ENCODE assay signal across 14 cellular contexts in genomic region chr1:16019580-16020277, GRCh38. TPM values are rescaled to one million over a fixed set of nuclear protein-coding genes. Genes with fewer than 3 reads are reported as not detected.
A peak's percentile ranks its signal among the peaks of the same experiment; 100 is the strongest.
DNase-seq lines count a peak whose midpoint lies in the region; ATAC-seq and TF ChIP-seq lines count a peak whose summit lies in the region.
"Had no signal": no experiment of that assay in that cellular context is flagged by ENCODE, and none has a peak within 500 bp of the region (broad histone marks: within the 10 kb centered on the region; RNA-seq: fewer than 3 reads in every experiment).

No MANE protein-coding gene starts in this region.

- 63 to 68% methylated on average over 8 to 11 of the region's 11 CpGs for WGBS in thyroid gland, 2 donors

- H3K4me3 ChIP-seq in HEK293 (ENCODE audit: low read depth, low read length) (no peak overlapping the region), colonic mucosa (no peak overlapping the region), thyroid gland (replicated peaks in 1 of 3) (no peak overlapping the region)

- H3K9me3 ChIP-seq in HEK293 (ENCODE audit: control insufficient read depth, insufficient read depth, low read depth, low read length) (no peaks in the 10 kb centered on the region), colonic mucosa (no peaks in the 10 kb centered on the region), thyroid gland (no peaks in the 10 kb centered on the region)

- CTCF ChIA-PET in HEK293 (lab: Yijun Ruan, JAX) = interaction anchor here (0.6 to 4.5 kb wide), 7 partner anchors 9 to 56 kb away, joined by 3 to 31 read pairs (median 6); partner anchors contain the start of gene FAM131C

- POLR2A ChIA-PET in HEK293 (lab: Yijun Ruan, JAX) = interaction anchor here (0.6 kb wide), 1 partner anchor 29 kb away, joined by 9 read pairs; no protein-coding TSS in a partner anchor

- DNase-seq in colonic mucosa = no peak
- peak; percentile 48 for DNase-seq in medulla oblongata (ENCODE audit: extremely low spot score)
- DNase-seq in thyroid gland = peak; percentile 67 to 73
- DNase-seq in KG1 (lab: John Stamatoyannopoulos, UW) = no peak
- DNase-seq in NCI-H2196 (lab: John Stamatoyannopoulos, UW; ENCODE audit: unreplicated experiment) = no peak
- no peak for DNase-seq in cerebellar nuclear complex (lab: John Stamatoyannopoulos, UW)
- DNase-seq: activated effector memory CD4-positive, alpha-beta T cell treated with anti-CD3 and anti-CD28 coated beads, Interleukin-2, amount 50 U/mL, for 16 hours; GDM1; Karpas-422; NK-92 treated with Interleukin-12 subunit alpha and Interleukin-12 subunit beta, amount 100 ng/mL, for 24 hours; T-helper 9 cell had no signal

- no peak for ATAC-seq in HG02973 (IDR thresholded peaks at IDR 0.05; ENCODE audit: unreplicated experiment)

- H3K27me3 ChIP-seq in colonic mucosa = no peaks in the 10 kb centered on the region
- H3K27me3 ChIP-seq in thyroid gland = no peaks in the 10 kb centered on the region

- no peak overlapping the region for H3K9ac ChIP-seq in colonic mucosa (ENCODE audit: low read depth in 2 of 2, low read length in 2 of 2)

- H3K4me1 ChIP-seq in HEK293 (ENCODE audit: control insufficient read depth, insufficient read depth, low read length) (no peaks in the 10 kb centered on the region), colonic mucosa (no peaks in the 10 kb centered on the region), thyroid gland (peaks cover 51 to 54% of the 10 kb centered on the region in 2 donors)

- intact Hi-C loops in colonic mucosa (cut with DNase I) (no loop called here), thyroid gland (cut with DNase I) (no loop called here)

- H3K36me3 ChIP-seq in HEK293 (ENCODE audit: control insufficient read depth in 2 of 2, insufficient read depth in 1 of 2, low read length in 2 of 2) (no peaks in the 10 kb centered on the region), colonic mucosa (no peaks in the 10 kb centered on the region), thyroid gland (no peaks in the 10 kb centered on the region)

- TF ChIP-seq POLR2A in thyroid gland (IDR thresholded peaks at IDR 0.05) = no peak

- H3K27ac ChIP-seq in HEK293 (ENCODE audit: extremely low read depth, low read depth, low read length) (no peak overlapping the region), colonic mucosa (peak overlapping the region; percentile 12), thyroid gland (peak overlapping the region in 2 of 3 donors; percentile 67 to 96)

- TF ChIP-seq CTCF in HEK293 (tag by site-specific recombination; IDR thresholded peaks at IDR 0.05) = no peak
- TF ChIP-seq CTCF in colonic mucosa (IDR thresholded peaks at IDR 0.05) = no peak
- TF ChIP-seq CTCF in thyroid gland (IDR thresholded peaks at IDR 0.05) = no peak

TF ChIP-seq in HEK293, 187 proteins besides CTCF, POLR2A, EP300 and RAD21:
- TF ChIP-seq MYNN (tag by site-specific recombination; IDR thresholded peaks at IDR 0.05; ENCODE audit: borderline replicate concordance) (no peak), ZFHX2 (tag by site-specific recombination; conservative IDR thresholded peaks at IDR 0.05) (peak; percentile 78), ZNF449 (tag by site-specific recombination; IDR thresholded peaks at IDR 0.05) (no peak), REST (tag by site-specific recombination; IDR thresholded peaks at IDR 0.05) (no peak), SCRT2 (tag by site-specific recombination; IDR thresholded peaks at IDR 0.05) (peak; percentile 91), EGR2 (tag by site-specific recombination; IDR thresholded peaks at IDR 0.05; ENCODE audit: low read depth) (peak; percentile 64)

RNA-seq across cellular contexts. Expression of gene HSPB7, which starts 1.9 kb away (rescaled TPM):
- 10 to 100 TPM in 1 of 2 donors, 1 to 10 TPM in 1; 1.1 to 12.7 TPM for total RNA-seq in colonic mucosa
- total RNA-seq in thyroid gland = 1 to 10 TPM in 3 of 4 donors, under 1 TPM in 1; 0.81 to 9.0 (median 2.9) TPM

RNA-seq across cellular contexts. Expression of gene CLCNKA, which starts 2.1 kb away (rescaled TPM):
- total RNA-seq in colonic mucosa = under 1 TPM in 1 of 2 donors, not detected in 1; 0.42 TPM
- 10 to 100 TPM in 2 of 4 donors, 1 to 10 TPM in 2; 3.9 to 27.1 (median 16.1) TPM for total RNA-seq in thyroid gland
- total RNA-seq: liver had no signal

RNA-seq across cellular contexts. Expression of gene SRARP, which starts 15.7 kb away (rescaled TPM):
- total RNA-seq in colonic mucosa (not detected), thyroid gland (under 1 TPM in 2 of 4 donors, not detected in 2; 0.11 to 0.63 TPM)
- total RNA-seq: liver had no signal

RNA-seq across cellular contexts. Expression of gene CLCNKB, which starts 23.9 kb away (rescaled TPM):
- total RNA-seq in colonic mucosa (under 1 TPM in 1 of 2 donors, not detected in 1; 0.12 TPM), thyroid gland (10 to 100 TPM in 3 of 4 donors, 1 to 10 TPM in 1; 7.1 to 42.2 (median 15.4) TPM)
- total RNA-seq: liver had no signal

RNA-seq across cellular contexts. Expression of gene ZBTB17, which starts 43.8 kb away (rescaled TPM):
- total RNA-seq in colonic mucosa (10 to 100 TPM; 24.9 to 36.3 TPM), thyroid gland (10 to 100 TPM; 31.4 to 52.1 (median 36.1) TPM)

Comparison
In these comparisons a context has a peak if more than half of its experiments do, and no peak if none do; other contexts are left out.
1. DNase-seq: peak in medulla oblongata (single experiment) and thyroid gland (2 of 2); none in colonic mucosa (single experiment), KG1 (single experiment), NCI-H2196 (single experiment) and cerebellar nuclear complex (0 of 2).